1 cellular context compared by ENCODE assay signal in the genomic region with DNA sequence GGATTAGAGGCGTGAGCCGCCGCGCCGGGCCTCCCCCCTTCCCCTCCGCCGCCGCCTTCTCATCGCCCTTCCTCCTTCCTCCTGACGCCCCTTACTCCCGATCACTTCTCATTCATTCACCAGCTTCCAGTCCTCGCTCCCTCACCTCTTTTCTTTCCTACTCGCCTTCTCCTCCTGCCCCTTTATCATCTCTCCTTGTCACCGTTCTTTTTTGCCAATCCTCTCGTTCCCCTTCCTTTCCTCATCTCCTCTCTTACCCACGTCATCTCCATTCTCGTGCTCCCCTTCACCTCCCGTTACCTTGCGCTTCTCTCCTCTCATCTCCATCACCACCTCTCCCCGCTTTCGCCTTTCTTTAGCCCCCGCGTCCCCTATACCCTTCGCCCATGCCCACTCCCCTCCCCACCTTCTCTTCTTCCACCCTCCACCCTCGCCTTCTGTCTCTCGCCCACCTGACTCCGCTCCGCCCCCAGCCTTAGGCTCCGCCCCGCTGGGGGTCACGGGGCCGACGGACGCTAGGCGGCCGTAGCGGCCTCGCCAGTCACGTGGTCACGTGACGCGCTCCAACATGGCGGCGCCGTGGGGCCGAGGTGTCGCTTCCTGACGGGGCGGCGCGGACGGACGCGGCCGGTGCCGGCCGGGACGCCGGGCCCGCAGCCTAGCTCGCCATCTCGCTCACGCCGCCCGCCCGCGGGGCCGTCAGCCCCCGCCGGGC.
TF ChIP-seq lines count a peak whose summit lies in the region.

A gene (plus strand): TSS at position 544 of the 715 bp plus-strand sequence. CDS start 179 bp downstream, outside the sequence.

TF ChIP-seq in K562, 482 proteins besides CTCF, POLR2A, EP300 and RAD21 (continued from another document and continues in another):
- peak; percentile 67; the same call in 1 of the 2 replicates for TF ChIP-seq JUN (IDR thresholded peaks at IDR 0.05; ENCODE audit: borderline replicate concordance, low read depth, low read length)
- TF ChIP-seq JUN (CRISPR knock-in tag; IDR thresholded peaks at IDR 0.05; ENCODE audit: borderline replicate concordance) = peak; percentile 2; the same call in 1 of the 2 replicates
- TF ChIP-seq, protein P1, sequence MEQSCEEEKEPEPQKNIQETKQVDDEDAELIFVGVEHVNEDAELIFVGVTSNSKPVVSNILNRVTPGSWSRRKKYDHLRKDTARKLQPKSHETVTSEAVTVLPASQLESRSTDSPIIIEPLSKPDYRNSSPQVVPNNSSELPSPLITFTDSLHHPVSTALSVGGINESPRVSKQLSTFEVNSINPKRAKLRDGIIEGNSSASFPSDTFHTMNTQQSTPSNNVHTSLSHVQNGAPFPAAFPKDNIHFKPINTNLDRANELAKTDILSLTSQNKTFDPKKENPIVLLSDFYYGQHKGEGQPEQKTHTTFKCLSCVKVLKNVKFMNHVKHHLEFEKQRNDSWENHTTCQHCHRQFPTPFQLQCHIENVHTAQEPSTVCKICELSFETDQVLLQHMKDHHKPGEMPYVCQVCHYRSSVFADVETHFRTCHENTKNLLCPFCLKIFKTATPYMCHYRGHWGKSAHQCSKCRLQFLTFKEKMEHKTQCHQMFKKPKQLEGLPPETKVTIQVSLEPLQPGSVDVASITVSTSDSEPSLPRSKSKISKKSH (CRISPR knock-in tag; IDR thresholded peaks at IDR 0.05) = no peak
- no peak for TF ChIP-seq SPI1 (IDR thresholded peaks at IDR 0.05; ENCODE audit: borderline replicate concordance, low read depth, low read length)
- TF ChIP-seq, protein P2, sequence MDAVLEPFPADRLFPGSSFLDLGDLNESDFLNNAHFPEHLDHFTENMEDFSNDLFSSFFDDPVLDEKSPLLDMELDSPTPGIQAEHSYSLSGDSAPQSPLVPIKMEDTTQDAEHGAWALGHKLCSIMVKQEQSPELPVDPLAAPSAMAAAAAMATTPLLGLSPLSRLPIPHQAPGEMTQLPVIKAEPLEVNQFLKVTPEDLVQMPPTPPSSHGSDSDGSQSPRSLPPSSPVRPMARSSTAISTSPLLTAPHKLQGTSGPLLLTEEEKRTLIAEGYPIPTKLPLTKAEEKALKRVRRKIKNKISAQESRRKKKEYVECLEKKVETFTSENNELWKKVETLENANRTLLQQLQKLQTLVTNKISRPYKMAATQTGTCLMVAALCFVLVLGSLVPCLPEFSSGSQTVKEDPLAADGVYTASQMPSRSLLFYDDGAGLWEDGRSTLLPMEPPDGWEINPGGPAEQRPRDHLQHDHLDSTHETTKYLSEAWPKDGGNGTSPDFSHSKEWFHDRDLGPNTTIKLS (IDR thresholded peaks at IDR 0.05; ENCODE audit: borderline replicate concordance, low read depth) = peak; percentile 95
- TF ChIP-seq, protein P3, sequence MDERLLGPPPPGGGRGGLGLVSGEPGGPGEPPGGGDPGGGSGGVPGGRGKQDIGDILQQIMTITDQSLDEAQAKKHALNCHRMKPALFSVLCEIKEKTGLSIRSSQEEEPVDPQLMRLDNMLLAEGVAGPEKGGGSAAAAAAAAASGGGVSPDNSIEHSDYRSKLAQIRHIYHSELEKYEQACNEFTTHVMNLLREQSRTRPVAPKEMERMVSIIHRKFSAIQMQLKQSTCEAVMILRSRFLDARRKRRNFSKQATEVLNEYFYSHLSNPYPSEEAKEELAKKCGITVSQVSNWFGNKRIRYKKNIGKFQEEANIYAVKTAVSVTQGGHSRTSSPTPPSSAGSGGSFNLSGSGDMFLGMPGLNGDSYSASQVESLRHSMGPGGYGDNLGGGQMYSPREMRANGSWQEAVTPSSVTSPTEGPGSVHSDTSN (CRISPR knock-in tag; IDR thresholded peaks at IDR 0.05; ENCODE audit: low read depth) = no peak
- TF ChIP-seq, protein P3 (tag; conservative IDR thresholded peaks at IDR 0.05; ENCODE audit: low read depth) = 0 out of 2 replicates have a peak, but pooled peaks have one; percentile 6
- peak; percentile 26; the same call in 1 of the 2 replicates for TF ChIP-seq SNIP1 (IDR thresholded peaks at IDR 0.05; ENCODE audit: low read depth)
- TF ChIP-seq, protein P4, sequence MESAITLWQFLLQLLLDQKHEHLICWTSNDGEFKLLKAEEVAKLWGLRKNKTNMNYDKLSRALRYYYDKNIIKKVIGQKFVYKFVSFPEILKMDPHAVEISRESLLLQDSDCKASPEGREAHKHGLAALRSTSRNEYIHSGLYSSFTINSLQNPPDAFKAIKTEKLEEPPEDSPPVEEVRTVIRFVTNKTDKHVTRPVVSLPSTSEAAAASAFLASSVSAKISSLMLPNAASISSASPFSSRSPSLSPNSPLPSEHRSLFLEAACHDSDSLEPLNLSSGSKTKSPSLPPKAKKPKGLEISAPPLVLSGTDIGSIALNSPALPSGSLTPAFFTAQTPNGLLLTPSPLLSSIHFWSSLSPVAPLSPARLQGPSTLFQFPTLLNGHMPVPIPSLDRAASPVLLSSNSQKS (CRISPR knock-in tag; IDR thresholded peaks at IDR 0.05) = no peak
- no peak for TF ChIP-seq CHD4 (IDR thresholded peaks at IDR 0.05; ENCODE audit: insufficient read depth, insufficient replicate concordance, low read depth, low read length, poor library complexity, severe bottlenecking)
- peak; percentile 98 for TF ChIP-seq SUPT5H (IDR thresholded peaks at IDR 0.05)
- no peak for TF ChIP-seq MTF1 (CRISPR knock-in tag; IDR thresholded peaks at IDR 0.05; ENCODE audit: borderline replicate concordance)
- peak; percentile 60 for TF ChIP-seq SMAD1 (IDR thresholded peaks at IDR 0.05; ENCODE audit: low read depth, low read length, partially characterized antibody)
- TF ChIP-seq, protein P5, sequence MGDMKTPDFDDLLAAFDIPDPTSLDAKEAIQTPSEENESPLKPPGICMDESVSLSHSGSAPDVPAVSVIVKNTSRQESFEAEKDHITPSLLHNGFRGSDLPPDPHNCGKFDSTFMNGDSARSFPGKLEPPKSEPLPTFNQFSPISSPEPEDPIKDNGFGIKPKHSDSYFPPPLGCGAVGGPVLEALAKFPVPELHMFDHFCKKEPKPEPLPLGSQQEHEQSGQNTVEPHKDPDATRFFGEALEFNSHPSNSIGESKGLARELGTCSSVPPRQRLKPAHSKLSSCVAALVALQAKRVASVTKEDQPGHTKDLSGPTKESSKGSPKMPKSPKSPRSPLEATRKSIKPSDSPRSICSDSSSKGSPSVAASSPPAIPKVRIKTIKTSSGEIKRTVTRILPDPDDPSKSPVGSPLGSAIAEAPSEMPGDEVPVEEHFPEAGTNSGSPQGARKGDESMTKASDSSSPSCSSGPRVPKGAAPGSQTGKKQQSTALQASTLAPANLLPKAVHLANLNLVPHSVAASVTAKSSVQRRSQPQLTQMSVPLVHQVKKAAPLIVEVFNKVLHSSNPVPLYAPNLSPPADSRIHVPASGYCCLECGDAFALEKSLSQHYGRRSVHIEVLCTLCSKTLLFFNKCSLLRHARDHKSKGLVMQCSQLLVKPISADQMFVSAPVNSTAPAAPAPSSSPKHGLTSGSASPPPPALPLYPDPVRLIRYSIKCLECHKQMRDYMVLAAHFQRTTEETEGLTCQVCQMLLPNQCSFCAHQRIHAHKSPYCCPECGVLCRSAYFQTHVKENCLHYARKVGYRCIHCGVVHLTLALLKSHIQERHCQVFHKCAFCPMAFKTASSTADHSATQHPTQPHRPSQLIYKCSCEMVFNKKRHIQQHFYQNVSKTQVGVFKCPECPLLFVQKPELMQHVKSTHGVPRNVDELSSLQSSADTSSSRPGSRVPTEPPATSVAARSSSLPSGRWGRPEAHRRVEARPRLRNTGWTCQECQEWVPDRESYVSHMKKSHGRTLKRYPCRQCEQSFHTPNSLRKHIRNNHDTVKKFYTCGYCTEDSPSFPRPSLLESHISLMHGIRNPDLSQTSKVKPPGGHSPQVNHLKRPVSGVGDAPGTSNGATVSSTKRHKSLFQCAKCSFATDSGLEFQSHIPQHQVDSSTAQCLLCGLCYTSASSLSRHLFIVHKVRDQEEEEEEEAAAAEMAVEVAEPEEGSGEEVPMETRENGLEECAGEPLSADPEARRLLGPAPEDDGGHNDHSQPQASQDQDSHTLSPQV (IDR thresholded peaks at IDR 0.05) = no peak; the same call in 1 of the 2 replicates
- TF ChIP-seq NFXL1 (CRISPR knock-in tag; IDR thresholded peaks at IDR 0.05) = no peak
- no peak; the same call in 1 of the 2 replicates for TF ChIP-seq MCM3 (IDR thresholded peaks at IDR 0.05)
- peak; percentile 61 for TF ChIP-seq ASH1L (IDR thresholded peaks at IDR 0.05; ENCODE audit: borderline replicate concordance, low read depth, partially characterized antibody)
- 0 out of 2 replicates have a peak, but pooled peaks have one; percentile 56 for TF ChIP-seq DIDO1 (tag; IDR thresholded peaks at IDR 0.05; ENCODE audit: low read depth)
- TF ChIP-seq CEBPG (CRISPR knock-in tag; IDR thresholded peaks at IDR 0.05) = no peak
- no peak for TF ChIP-seq CEBPG (tag; conservative IDR thresholded peaks at IDR 0.05 in 1 of 2, IDR thresholded peaks at IDR 0.05 in 1 of 2)
- TF ChIP-seq, protein P6, sequence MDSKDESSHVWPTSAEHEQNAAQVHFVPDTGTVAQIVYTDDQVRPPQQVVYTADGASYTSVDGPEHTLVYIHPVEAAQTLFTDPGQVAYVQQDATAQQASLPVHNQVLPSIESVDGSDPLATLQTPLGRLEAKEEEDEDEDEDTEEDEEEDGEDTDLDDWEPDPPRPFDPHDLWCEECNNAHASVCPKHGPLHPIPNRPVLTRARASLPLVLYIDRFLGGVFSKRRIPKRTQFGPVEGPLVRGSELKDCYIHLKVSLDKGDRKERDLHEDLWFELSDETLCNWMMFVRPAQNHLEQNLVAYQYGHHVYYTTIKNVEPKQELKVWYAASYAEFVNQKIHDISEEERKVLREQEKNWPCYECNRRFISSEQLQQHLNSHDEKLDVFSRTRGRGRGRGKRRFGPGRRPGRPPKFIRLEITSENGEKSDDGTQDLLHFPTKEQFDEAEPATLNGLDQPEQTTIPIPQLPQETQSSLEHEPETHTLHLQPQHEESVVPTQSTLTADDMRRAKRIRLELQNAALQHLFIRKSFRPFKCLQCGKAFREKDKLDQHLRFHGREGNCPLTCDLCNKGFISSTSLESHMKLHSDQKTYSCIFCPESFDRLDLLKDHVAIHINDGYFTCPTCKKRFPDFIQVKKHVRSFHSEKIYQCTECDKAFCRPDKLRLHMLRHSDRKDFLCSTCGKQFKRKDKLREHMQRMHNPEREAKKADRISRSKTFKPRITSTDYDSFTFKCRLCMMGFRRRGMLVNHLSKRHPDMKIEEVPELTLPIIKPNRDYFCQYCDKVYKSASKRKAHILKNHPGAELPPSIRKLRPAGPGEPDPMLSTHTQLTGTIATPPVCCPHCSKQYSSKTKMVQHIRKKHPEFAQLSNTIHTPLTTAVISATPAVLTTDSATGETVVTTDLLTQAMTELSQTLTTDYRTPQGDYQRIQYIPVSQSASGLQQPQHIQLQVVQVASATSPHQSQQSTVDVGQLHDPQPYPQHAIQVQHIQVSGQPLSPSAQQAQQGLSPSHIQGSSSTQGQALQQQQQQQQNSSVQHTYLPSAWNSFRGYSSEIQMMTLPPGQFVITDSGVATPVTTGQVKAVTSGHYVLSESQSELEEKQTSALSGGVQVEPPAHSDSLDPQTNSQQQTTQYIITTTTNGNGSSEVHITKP (IDR thresholded peaks at IDR 0.05; ENCODE audit: partially characterized antibody) = peak; percentile 64
- no peak for TF ChIP-seq HDAC6 (IDR thresholded peaks at IDR 0.05; ENCODE audit: low read depth, low read length)
- TF ChIP-seq HDAC3 (IDR thresholded peaks at IDR 0.05; ENCODE audit: borderline replicate concordance, partially characterized antibody) = no peak
- TF ChIP-seq BCOR (IDR thresholded peaks at IDR 0.05) = peak; percentile 89
- TF ChIP-seq, protein P7, sequence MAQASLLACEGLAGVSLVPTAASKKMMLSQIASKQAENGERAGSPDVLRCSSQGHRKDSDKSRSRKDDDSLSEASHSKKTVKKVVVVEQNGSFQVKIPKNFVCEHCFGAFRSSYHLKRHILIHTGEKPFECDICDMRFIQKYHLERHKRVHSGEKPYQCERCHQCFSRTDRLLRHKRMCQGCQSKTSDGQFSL (CRISPR knock-in tag; IDR thresholded peaks at IDR 0.05) = no peak
- TF ChIP-seq, protein P7 (tag; IDR thresholded peaks at IDR 0.05) = no peak
- peak; percentile 95 for TF ChIP-seq HMGN3 (IDR thresholded peaks at IDR 0.05; ENCODE audit: borderline replicate concordance, extremely low read depth, insufficient read length, low read depth, low read length)
- peak; percentile 32; the same call in 1 of the 2 replicates for TF ChIP-seq PYGO2 (tag; IDR thresholded peaks at IDR 0.05)
- peak; percentile 60 to 71; a peak in 3 of 4 replicates for TF ChIP-seq TRIM24 (IDR thresholded peaks at IDR 0.05)
- TF ChIP-seq, protein P8, sequence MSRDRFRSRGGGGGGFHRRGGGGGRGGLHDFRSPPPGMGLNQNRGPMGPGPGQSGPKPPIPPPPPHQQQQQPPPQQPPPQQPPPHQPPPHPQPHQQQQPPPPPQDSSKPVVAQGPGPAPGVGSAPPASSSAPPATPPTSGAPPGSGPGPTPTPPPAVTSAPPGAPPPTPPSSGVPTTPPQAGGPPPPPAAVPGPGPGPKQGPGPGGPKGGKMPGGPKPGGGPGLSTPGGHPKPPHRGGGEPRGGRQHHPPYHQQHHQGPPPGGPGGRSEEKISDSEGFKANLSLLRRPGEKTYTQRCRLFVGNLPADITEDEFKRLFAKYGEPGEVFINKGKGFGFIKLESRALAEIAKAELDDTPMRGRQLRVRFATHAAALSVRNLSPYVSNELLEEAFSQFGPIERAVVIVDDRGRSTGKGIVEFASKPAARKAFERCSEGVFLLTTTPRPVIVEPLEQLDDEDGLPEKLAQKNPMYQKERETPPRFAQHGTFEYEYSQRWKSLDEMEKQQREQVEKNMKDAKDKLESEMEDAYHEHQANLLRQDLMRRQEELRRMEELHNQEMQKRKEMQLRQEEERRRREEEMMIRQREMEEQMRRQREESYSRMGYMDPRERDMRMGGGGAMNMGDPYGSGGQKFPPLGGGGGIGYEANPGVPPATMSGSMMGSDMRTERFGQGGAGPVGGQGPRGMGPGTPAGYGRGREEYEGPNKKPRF (IDR thresholded peaks at IDR 0.05; ENCODE audit: low read depth, low read length) = no peak
- no peak; the same call in none of the 2 replicates for TF ChIP-seq SOX6 (IDR thresholded peaks at IDR 0.05)
- TF ChIP-seq ZSCAN32 (CRISPR knock-in tag; IDR thresholded peaks at IDR 0.05) = no peak
- TF ChIP-seq GABPB1 (CRISPR knock-in tag; IDR thresholded peaks at IDR 0.05) = peak; percentile 59; the same call in 1 of the 2 replicates
- no peak for TF ChIP-seq TFAM (CRISPR knock-in tag; conservative IDR thresholded peaks at IDR 0.05)
- TF ChIP-seq PURB (CRISPR knock-in tag; IDR thresholded peaks at IDR 0.05; ENCODE audit: low read depth) = no peak
- TF ChIP-seq, protein P9, sequence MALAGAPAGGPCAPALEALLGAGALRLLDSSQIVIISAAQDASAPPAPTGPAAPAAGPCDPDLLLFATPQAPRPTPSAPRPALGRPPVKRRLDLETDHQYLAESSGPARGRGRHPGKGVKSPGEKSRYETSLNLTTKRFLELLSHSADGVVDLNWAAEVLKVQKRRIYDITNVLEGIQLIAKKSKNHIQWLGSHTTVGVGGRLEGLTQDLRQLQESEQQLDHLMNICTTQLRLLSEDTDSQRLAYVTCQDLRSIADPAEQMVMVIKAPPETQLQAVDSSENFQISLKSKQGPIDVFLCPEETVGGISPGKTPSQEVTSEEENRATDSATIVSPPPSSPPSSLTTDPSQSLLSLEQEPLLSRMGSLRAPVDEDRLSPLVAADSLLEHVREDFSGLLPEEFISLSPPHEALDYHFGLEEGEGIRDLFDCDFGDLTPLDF (CRISPR knock-in tag; IDR thresholded peaks at IDR 0.05) = no peak
